In the genomic region with DNA sequence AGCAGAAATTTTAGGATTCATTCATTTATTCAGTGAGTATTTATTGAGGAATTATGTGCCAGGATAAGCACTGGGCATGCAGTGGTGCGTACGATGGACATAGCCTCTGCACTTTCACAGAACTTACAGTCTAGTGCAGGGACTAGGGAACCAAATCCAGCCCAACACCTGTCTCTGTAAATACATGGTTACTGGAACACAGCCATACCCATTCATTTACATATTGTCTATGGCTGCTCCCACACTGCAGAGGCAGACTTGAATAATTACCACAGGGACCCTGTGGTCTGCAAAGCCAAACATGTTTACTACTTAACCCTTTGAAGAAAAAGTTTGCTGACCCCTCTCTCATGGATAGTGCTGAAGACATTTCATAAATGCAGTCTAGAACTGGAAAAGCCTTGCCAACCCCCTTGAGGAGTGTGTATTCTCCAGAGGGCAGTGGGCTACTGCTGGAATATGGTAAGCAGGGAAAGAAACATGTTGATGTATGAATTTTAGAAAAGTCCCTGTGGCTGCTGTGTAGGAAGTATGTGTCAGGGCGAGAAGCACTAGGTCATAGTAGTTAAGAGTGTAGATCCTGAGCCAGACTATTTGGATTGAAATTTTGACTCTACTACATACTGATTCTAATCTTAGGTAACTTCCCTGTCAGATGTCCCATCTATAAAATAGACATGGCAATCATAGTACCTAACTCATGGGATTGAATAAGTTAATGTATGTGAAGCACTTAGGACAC, we compare ENCODE assay signal across 11 cellular contexts.
DNase-seq lines count a peak whose midpoint lies in the region; ATAC-seq and TF ChIP-seq lines count a peak whose summit lies in the region.
"Had no signal": no experiment of that assay in that cellular context is flagged by ENCODE, and none has a peak within 500 bp of the region (broad histone marks: within the 10 kb centered on the region; RNA-seq: fewer than 3 reads in every experiment).

No MANE protein-coding gene starts in this region.

- H3K4me1 Mint-ChIP-seq in T-helper 17 cell, result peaks cover 25% of the 10 kb centered on the region

- H3K4me3 Mint-ChIP-seq in T-helper 17 cell, result no peak overlapping the region
- H3K4me3 Mint-ChIP-seq: activated T-cell treated with anti-CD3 and anti-CD28 coated beads, Interleukin-2, amount 50 U/mL, for 24 hours had no signal

- no peaks in the 10 kb centered on the region for H3K36me3 ChIP-seq in body of pancreas (replicated peaks in 1 of 2; ENCODE audit: insufficient read depth in 1 of 2, low read depth in 2 of 2)
- H3K36me3 ChIP-seq: lower lobe of right lung had no signal

- H3K9me3 ChIP-seq in body of pancreas (no peaks in the 10 kb centered on the region), T-helper 17 cell (ENCODE audit: control insufficient read depth, low read length, poor library complexity, severe bottlenecking) (no peaks in the 10 kb centered on the region)
- H3K9me3 ChIP-seq: lower lobe of right lung had no signal

- no peak overlapping the region for H3K27ac Mint-ChIP-seq in T-helper 17 cell
- H3K27ac Mint-ChIP-seq: activated T-cell treated with anti-CD3 and anti-CD28 coated beads, Interleukin-2, amount 50 U/mL, for 24 hours had no signal

- H3K27ac ChIP-seq in body of pancreas, result peak overlapping the region in 1 of 4 donors; percentile 10
- H3K27ac ChIP-seq: lower lobe of right lung had no signal

- H3K27me3 Mint-ChIP-seq in T-helper 17 cell, result no peaks in the 10 kb centered on the region
- H3K27me3 Mint-ChIP-seq: activated T-cell treated with anti-CD3 and anti-CD28 coated beads, Interleukin-2, amount 50 U/mL, for 24 hours had no signal

- peak in 3 of 4 donors; percentile 28 to 56 (median 28) for DNase-seq in body of pancreas
- no peak for DNase-seq in GM19240 (ENCODE audit: insufficient read length, low spot score)
- DNase-seq in hippocampal formation (lab: John Stamatoyannopoulos, UW), result no peak
- DNase-seq in T-helper 17 cell, result no peak
- DNase-seq in DMS114 treated with DMSO at 0.1 percent for 48 hours (lab: John Stamatoyannopoulos, UW; ENCODE audit: unreplicated experiment), result no peak
- DNase-seq: activated T-cell treated with anti-CD3 and anti-CD28 coated beads, Interleukin-2, amount 50 U/mL, for 24 hours; lower lobe of right lung; SIG-M5 had no signal

- H3K27me3 ChIP-seq in body of pancreas, result no peaks in the 10 kb centered on the region

- intact Hi-C loops in body of pancreas (cut with DNase I), result no loop called here

- H3K4me3 ChIP-seq in body of pancreas, result no peak overlapping the region
- H3K4me3 ChIP-seq: lower lobe of right lung had no signal

- TF ChIP-seq CTCF in body of pancreas (IDR thresholded peaks at IDR 0.05), result no peak

- ATAC-seq in GM18873 (IDR thresholded peaks at IDR 0.05; ENCODE audit: low FRiP score, unreplicated experiment) (peak; percentile 37), GM21786 (IDR thresholded peaks at IDR 0.05; ENCODE audit: unreplicated experiment) (peak; percentile 77), HG03460 (IDR thresholded peaks at IDR 0.05; ENCODE audit: unreplicated experiment) (peak; percentile 74), body of pancreas (peak; percentile 70), T-helper 17 cell (no peak)
- ATAC-seq: lower lobe of right lung had no signal

- TF ChIP-seq POLR2A in body of pancreas (IDR thresholded peaks at IDR 0.05), result no peak

- 45 to 54% methylated on average over 3 of the region's 3 CpGs for WGBS in body of pancreas, 2 donors

- H3K4me1 ChIP-seq in body of pancreas, result peaks cover 32% of the 10 kb centered on the region
- H3K4me1 ChIP-seq: lower lobe of right lung had no signal

- H3K36me3 Mint-ChIP-seq in T-helper 17 cell (ENCODE audit: low read depth), result no peaks in the 10 kb centered on the region

Comparison
In these comparisons a context has a peak if more than half of its experiments do, and no peak if none do; other contexts are left out.
1. DNase-seq: peak in body of pancreas (3 of 4); none in GM19240 (single experiment), hippocampal formation (0 of 2), T-helper 17 cell (0 of 3) and DMS114 treated with DMSO at 0.1 percent for 48 hours (single experiment).